11 cellular contexts compared by ENCODE assay signal in genomic region chr11:12696911-12697581, GRCh38. TPM values are rescaled to one million over a fixed set of nuclear protein-coding genes. Genes with fewer than 3 reads are reported as not detected.
DNase-seq lines count a peak whose midpoint lies in the region; ATAC-seq, FAIRE-seq and TF ChIP-seq lines count a peak whose summit lies in the region.
"Had no signal": no experiment of that assay in that cellular context is flagged by ENCODE, and none has a peak within 500 bp of the region (broad histone marks: within the 10 kb centered on the region; RNA-seq: fewer than 3 reads in every experiment).

No MANE protein-coding gene starts in this region.

- peaks cover 3% of the 10 kb centered on the region for H3K36me3 Mint-ChIP-seq in astrocyte (ENCODE audit: low read depth, unreplicated experiment)
- no peaks in the 10 kb centered on the region for H3K36me3 Mint-ChIP-seq in stimulated activated naive B cell treated with anti-CD40 and anti-IgM and Interleukin-4, amounts not matched to agents 10 μg/mL and 1 μg/mL and 100 μg/mL, for 72 hours

- no peak for ATAC-seq in stimulated activated naive B cell treated with anti-CD40 and anti-IgM and Interleukin-4, amounts not matched to agents 10 μg/mL and 1 μg/mL and 100 μg/mL, for 72 hours (replicated peaks)

- peak overlapping the region; percentile 10 for H3K27ac Mint-ChIP-seq in astrocyte (ENCODE audit: unreplicated experiment)
- no peak overlapping the region for H3K27ac Mint-ChIP-seq in stimulated activated naive B cell treated with anti-CD40 and anti-IgM and Interleukin-4, amounts not matched to agents 10 μg/mL and 1 μg/mL and 100 μg/mL, for 72 hours

- H2AFZ ChIP-seq in astrocyte (ENCODE audit: low read depth, low read length), result no peak overlapping the region
- H2AFZ ChIP-seq in MM.1S (ENCODE audit: low read length), result no peak overlapping the region

- H3K79me2 ChIP-seq in astrocyte (ENCODE audit: insufficient read depth, low read length) (peaks cover 86% of the 10 kb centered on the region), mesendoderm (ENCODE audit: control insufficient read depth, insufficient read depth, low read length) (peaks cover 82% of the 10 kb centered on the region), MM.1S (ENCODE audit: low read length) (peaks cover 100% of the 10 kb centered on the region)

- DNase-seq in COR-L47 (lab: John Stamatoyannopoulos, UW) (peak; percentile 19), NCI-H1105 (lab: John Stamatoyannopoulos, UW) (peak; percentile 72), astrocyte (ENCODE audit: low read depth) (no peak), mesendoderm (peak; percentile 42), iPS-NIHi11 (ENCODE audit: low spot score) (no peak), MM.1S (no peak), T-helper 1 cell (no peak)
- DNase-seq in stimulated activated naive B cell treated with anti-CD40 and anti-IgM and Interleukin-4, amounts not matched to agents 10 μg/mL and 1 μg/mL and 100 μg/mL, for 72 hours, result no peak
- DNase-seq: activated CD4-positive, alpha-beta T cell treated with anti-CD3 and anti-CD28 coated beads for 4 hours; activated gamma-delta T cell had no signal

- no peak overlapping the region for H2BK15ac ChIP-seq in mesendoderm (replicated peaks; ENCODE audit: low read depth)

- no peak overlapping the region for H4K5ac ChIP-seq in mesendoderm (ENCODE audit: low read length)

- H3K27me3 Mint-ChIP-seq in astrocyte (ENCODE audit: low read depth, unreplicated experiment), result no peaks in the 10 kb centered on the region
- peaks cover 52 to 59% of the 10 kb centered on the region in 2 donors for H3K27me3 Mint-ChIP-seq in stimulated activated naive B cell treated with anti-CD40 and anti-IgM and Interleukin-4, amounts not matched to agents 10 μg/mL and 1 μg/mL and 100 μg/mL, for 72 hours

- H3K4me1 ChIP-seq in astrocyte (ENCODE audit: insufficient read depth, low read length) (peaks cover 52% of the 10 kb centered on the region), mesendoderm (ENCODE audit: control insufficient read depth, low read depth, low read length) (peaks cover 33% of the 10 kb centered on the region), MM.1S (ENCODE audit: low read length) (no peaks in the 10 kb centered on the region)

- peaks cover 2% of the 10 kb centered on the region for H3K9me3 Mint-ChIP-seq in astrocyte (ENCODE audit: unreplicated experiment)
- H3K9me3 Mint-ChIP-seq in stimulated activated naive B cell treated with anti-CD40 and anti-IgM and Interleukin-4, amounts not matched to agents 10 μg/mL and 1 μg/mL and 100 μg/mL, for 72 hours, result no peaks in the 10 kb centered on the region
- H3K9me3 Mint-ChIP-seq: central memory CD8-positive, alpha-beta T cell had no signal

- H3K9me3 ChIP-seq in astrocyte (ENCODE audit: insufficient read depth, low read depth, low read length) (no peaks in the 10 kb centered on the region), MM.1S (replicated peaks; ENCODE audit: insufficient read depth, low read length) (no peaks in the 10 kb centered on the region)

- H3K23ac ChIP-seq in mesendoderm (ENCODE audit: low read length), result no peak overlapping the region

- H3K9ac ChIP-seq in astrocyte (ENCODE audit: low read length), result no peak overlapping the region
- no peak overlapping the region for H3K9ac ChIP-seq in mesendoderm (ENCODE audit: low read length)
- no peak overlapping the region for H3K9ac ChIP-seq in MM.1S (ENCODE audit: low read length)

- no CpG with 5 or more reads among the region's 5 CpGs for WGBS in mesendoderm (ENCODE audit: extremely low coverage, insufficient coverage, low lambda C conversion rate)

- H3K79me1 ChIP-seq in mesendoderm (ENCODE audit: low read length), result peaks cover 10% of the 10 kb centered on the region

- H3K27me3 ChIP-seq in astrocyte (ENCODE audit: insufficient read depth, low read length), result no peaks in the 10 kb centered on the region
- H3K27me3 ChIP-seq in mesendoderm (ENCODE audit: insufficient read depth, low read length, poor library complexity), result no peaks in the 10 kb centered on the region
- H3K27me3 ChIP-seq in MM.1S (replicated peaks; ENCODE audit: insufficient read depth, low read length), result no peaks in the 10 kb centered on the region

- H3K36me3 ChIP-seq in astrocyte (ENCODE audit: insufficient read depth, low read length) (no peaks in the 10 kb centered on the region), mesendoderm (ENCODE audit: control insufficient read depth, insufficient read depth, low read length) (no peaks in the 10 kb centered on the region), MM.1S (replicated peaks; ENCODE audit: insufficient read depth, low read length) (no peaks in the 10 kb centered on the region)

- no peak for FAIRE-seq in astrocyte (lab: Jason Lieb, UNC)

- no peak overlapping the region for H3K4me3 ChIP-seq in astrocyte (ENCODE audit: insufficient read depth, low read depth, low read length)
- no peak overlapping the region for H3K4me3 ChIP-seq in mesendoderm (ENCODE audit: low read length)
- H3K4me3 ChIP-seq in MM.1S (ENCODE audit: low read length), result no peak overlapping the region

- no peak overlapping the region for H2BK5ac ChIP-seq in mesendoderm (ENCODE audit: low read length)

- no peak overlapping the region for H3K18ac ChIP-seq in mesendoderm (ENCODE audit: low read length)

- H3K27ac ChIP-seq in astrocyte (ENCODE audit: low read depth, low read length) (no peak overlapping the region), mesendoderm (ENCODE audit: low read depth, low read length) (no peak overlapping the region), MM.1S (ENCODE audit: low read length) (no peak overlapping the region)

- no peak overlapping the region for H3K4me3 Mint-ChIP-seq in astrocyte (ENCODE audit: unreplicated experiment)
- H3K4me3 Mint-ChIP-seq in stimulated activated naive B cell treated with anti-CD40 and anti-IgM and Interleukin-4, amounts not matched to agents 10 μg/mL and 1 μg/mL and 100 μg/mL, for 72 hours, result no peak overlapping the region
- H3K4me3 Mint-ChIP-seq: central memory CD8-positive, alpha-beta T cell had no signal

- H2AK5ac ChIP-seq in mesendoderm (ENCODE audit: low read length), result no peak overlapping the region

- no peaks in the 10 kb centered on the region for H3K9me2 ChIP-seq in MM.1S (replicated peaks; ENCODE audit: insufficient read depth, low read length)

- H4K8ac ChIP-seq in mesendoderm (ENCODE audit: low read depth, low read length), result no peak overlapping the region

- H3K4me1 Mint-ChIP-seq in astrocyte (ENCODE audit: low read depth, unreplicated experiment), result peaks cover 82% of the 10 kb centered on the region
- H3K4me1 Mint-ChIP-seq in stimulated activated naive B cell treated with anti-CD40 and anti-IgM and Interleukin-4, amounts not matched to agents 10 μg/mL and 1 μg/mL and 100 μg/mL, for 72 hours, result no peaks in the 10 kb centered on the region
- H3K4me1 Mint-ChIP-seq: central memory CD8-positive, alpha-beta T cell had no signal

- H3K56ac ChIP-seq in mesendoderm (ENCODE audit: low read length), result peak overlapping the region; percentile 29

- H3K4me2 ChIP-seq in astrocyte (ENCODE audit: low read length), result no peak overlapping the region
- no peak overlapping the region for H3K4me2 ChIP-seq in mesendoderm (ENCODE audit: low read length)
- H3K4me2 ChIP-seq in MM.1S (ENCODE audit: low read depth, low read length), result no peak overlapping the region

- H4K20me1 ChIP-seq in astrocyte (ENCODE audit: insufficient read depth, low read length), result peaks cover 45% of the 10 kb centered on the region
- 0 out of 2 replicates have a peak, but pooled peaks cover 4% of the 10 kb centered on the region for H4K20me1 ChIP-seq in MM.1S (ENCODE audit: insufficient read depth, low read length)

- no peak overlapping the region for H2BK120ac ChIP-seq in mesendoderm (ENCODE audit: low read depth, low read length)

- TF ChIP-seq CTCF in astrocyte (IDR thresholded peaks at IDR 0.05; ENCODE audit: insufficient read depth, low read depth, low read length) (no peak), MM.1S (IDR thresholded peaks at IDR 0.05; ENCODE audit: low read length) (no peak)

- H3K4ac ChIP-seq in mesendoderm (ENCODE audit: low read depth, low read length), result no peak overlapping the region

- no peaks in the 10 kb centered on the region for H3F3A ChIP-seq in MM.1S (ENCODE audit: insufficient read depth, low read length)

RNA-seq across cellular contexts. Expression of gene TEAD1, which starts 22.8 kb away (rescaled TPM):
- 141 and 149 TPM in 2 replicates for total RNA-seq in astrocyte
- 57.5 TPM for polyA plus RNA-seq in mesendoderm (2013, experiment 1 of 2)
- polyA plus RNA-seq in mesendoderm (2013, experiment 2 of 2), result 58.2 TPM

Comparison
In these comparisons a context has a peak if more than half of its experiments do, and no peak if none do; other contexts are left out.
1. DNase-seq: peak in COR-L47 (single experiment), NCI-H1105 (single experiment) and mesendoderm (single experiment); none in astrocyte (single experiment), iPS-NIHi11 (single experiment), stimulated activated naive B cell treated with anti-CD40 and anti-IgM and Interleukin-4, amounts not matched to agents 10 μg/mL and 1 μg/mL and 100 μg/mL, for 72 hours (single experiment), MM.1S (single experiment) and T-helper 1 cell (0 of 5).